In genomic region chr4:130187587-130187986, GRCh38 we compare ENCODE assay signal across 8 cellular contexts.
"Had no signal": no experiment of that assay in that cellular context is flagged by ENCODE, and none has a peak within 500 bp of the region (broad histone marks: within the 10 kb centered on the region; RNA-seq: fewer than 3 reads in every experiment).

No MANE protein-coding gene starts in this region.

- ATAC-seq: K562 had no signal

- DNase-seq: GM23248, GOT3, H9, HCEC 1CT, IMR-90, KG1 had no signal

- H3K27ac ChIP-seq: GM23248 had no signal

- H3K9ac ChIP-seq: GM23248 had no signal

- H2AFZ ChIP-seq: GM23248 had no signal

- FAIRE-seq: HTR-8/SVneo, K562 had no signal

- H3K4me3 ChIP-seq: GM23248, K562 had no signal
